In genomic region chr3:111676177-111677021, GRCh38 we compare ENCODE assay signal across 8 cellular contexts.
DNase-seq lines count a peak whose midpoint lies in the region; ATAC-seq and TF ChIP-seq lines count a peak whose summit lies in the region.

No MANE protein-coding gene starts in this region.

- peak overlapping the region in 7 of 11 experiments; percentile 22 to 83 (median 79); a peak in 12 of 22 replicates for H3K9ac ChIP-seq in BLaER1 treated with 17β-estradiol and CSF1 and Interleukin-3, amounts not matched to agents 10 nM and 100 nM

- H3K27me3 Mint-ChIP-seq in T-helper 1 cell treated with Interleukin-12 subunit alpha and Interleukin-12 subunit beta and Interleukin-4 antibody, amounts not matched to agents 30 μg/mL and 1 μg/mL, for 36 hours (ENCODE audit: low read depth), result no peaks in the 10 kb centered on the region

- no peak for TF ChIP-seq POLR2A in erythroblast (IDR thresholded peaks at IDR 0.05; ENCODE audit: low read length)

- POLR2A ChIA-PET in HEK293 (lab: Yijun Ruan, JAX), result interaction anchor here (1.1 kb wide), 1 partner anchor 19 kb away, joined by 3 read pairs; no protein-coding TSS in a partner anchor

- H3K27ac Mint-ChIP-seq in T-helper 1 cell treated with Interleukin-12 subunit alpha and Interleukin-12 subunit beta and Interleukin-4 antibody, amounts not matched to agents 30 μg/mL and 1 μg/mL, for 36 hours, result peak overlapping the region; percentile 99

- H3K9me3 ChIP-seq in BLaER1 treated with 17β-estradiol and CSF1 and Interleukin-3, amounts not matched to agents 10 nM and 100 nM (replicated peaks in 1 of 11), result no peaks in the 10 kb centered on the region
- no peaks in the 10 kb centered on the region for H3K9me3 ChIP-seq in HEK293 (ENCODE audit: control insufficient read depth, insufficient read depth, low read depth, low read length)

- peaks cover 64% of the 10 kb centered on the region for H3K4me1 Mint-ChIP-seq in T-helper 1 cell treated with Interleukin-12 subunit alpha and Interleukin-12 subunit beta and Interleukin-4 antibody, amounts not matched to agents 30 μg/mL and 1 μg/mL, for 36 hours (ENCODE audit: low read depth)

- peak overlapping the region; percentile 92 to 98 (median 95) for H3K4me2 ChIP-seq in BLaER1 treated with 17β-estradiol and CSF1 and Interleukin-3, amounts not matched to agents 10 nM and 100 nM

- peaks cover 18% of the 10 kb centered on the region for H3K36me3 Mint-ChIP-seq in T-helper 1 cell treated with Interleukin-12 subunit alpha and Interleukin-12 subunit beta and Interleukin-4 antibody, amounts not matched to agents 30 μg/mL and 1 μg/mL, for 36 hours (ENCODE audit: low read depth)

- H4K20me1 ChIP-seq in BLaER1 treated with 17β-estradiol and CSF1 and Interleukin-3, amounts not matched to agents 10 nM and 100 nM, result no peaks in the 10 kb centered on the region

- peaks cover 32 to 38% (median 36%) of the 10 kb centered on the region in 10 experiments for H3K4me1 ChIP-seq in BLaER1 treated with 17β-estradiol and CSF1 and Interleukin-3, amounts not matched to agents 10 nM and 100 nM
- H3K4me1 ChIP-seq in HEK293 (ENCODE audit: control insufficient read depth, insufficient read depth, low read length), result peaks cover 10% of the 10 kb centered on the region

- no peaks in the 10 kb centered on the region for H3K9me3 Mint-ChIP-seq in T-helper 1 cell treated with Interleukin-12 subunit alpha and Interleukin-12 subunit beta and Interleukin-4 antibody, amounts not matched to agents 30 μg/mL and 1 μg/mL, for 36 hours

- peak overlapping the region; percentile 94 for H3K4me3 Mint-ChIP-seq in T-helper 1 cell treated with Interleukin-12 subunit alpha and Interleukin-12 subunit beta and Interleukin-4 antibody, amounts not matched to agents 30 μg/mL and 1 μg/mL, for 36 hours

- CTCF ChIA-PET in HEK293 (lab: Yijun Ruan, JAX), result interaction anchor here (0.9 to 1.6 kb wide), 3 partner anchors 12 to 40 kb away, joined by 3 to 8 read pairs (median 3); no protein-coding TSS in a partner anchor

- H3K4me3 ChIP-seq in BLaER1 treated with 17β-estradiol and CSF1 and Interleukin-3, amounts not matched to agents 10 nM and 100 nM, result peak overlapping the region in 8 of 10 experiments; percentile 66 to 83 (median 74); a peak in 15 of 20 replicates
- peak overlapping the region; percentile 59 for H3K4me3 ChIP-seq in HEK293 (ENCODE audit: low read depth, low read length)

- H3K27ac ChIP-seq in BLaER1 treated with 17β-estradiol and CSF1 and Interleukin-3, amounts not matched to agents 10 nM and 100 nM, result peak overlapping the region in 8 of 11 experiments; percentile 7 to 59 (median 32); a peak in 13 of 22 replicates
- peak overlapping the region; percentile 20 for H3K27ac ChIP-seq in HEK293 (ENCODE audit: extremely low read depth, low read depth, low read length)

- no peak for TF ChIP-seq CTCF in HEK293 (tag by site-specific recombination; IDR thresholded peaks at IDR 0.05)

- ATAC-seq in HG03354 (IDR thresholded peaks at IDR 0.05; ENCODE audit: poor library complexity, severe bottlenecking, unreplicated experiment) (no peak), GM21526 (IDR thresholded peaks at IDR 0.05; ENCODE audit: low FRiP score, unreplicated experiment) (no peak)

- peak; percentile 94 for DNase-seq in kidney tubule cell (ENCODE audit: low spot score)
- DNase-seq in AG08396 (ENCODE audit: low spot score), result no peak
- no peak for DNase-seq in erythroblast (lab: John Stamatoyannopoulos, UW)

- H3K27me3 ChIP-seq in BLaER1 treated with 17β-estradiol and CSF1 and Interleukin-3, amounts not matched to agents 10 nM and 100 nM, result no peaks in the 10 kb centered on the region

- H3K36me3 ChIP-seq in BLaER1 treated with 17β-estradiol and CSF1 and Interleukin-3, amounts not matched to agents 10 nM and 100 nM, result no peaks in the 10 kb centered on the region
- no peaks in the 10 kb centered on the region for H3K36me3 ChIP-seq in HEK293 (ENCODE audit: control insufficient read depth in 2 of 2, insufficient read depth in 1 of 2, low read length in 2 of 2)

TF ChIP-seq in HEK293, 187 proteins besides CTCF, POLR2A, EP300 and RAD21 (continues in another document):
- TF ChIP-seq ZNF23 (tag by site-specific recombination; IDR thresholded peaks at IDR 0.05; ENCODE audit: borderline replicate concordance) (no peak), ZNF18 (tag by site-specific recombination; IDR thresholded peaks at IDR 0.05) (no peak), SP7 (tag by site-specific recombination; IDR thresholded peaks at IDR 0.05) (peak; percentile 34; the same call in 1 of the 2 replicates), ZBTB48 (tag by site-specific recombination; IDR thresholded peaks at IDR 0.05) (no peak), ZBTB1 (tag by site-specific recombination; IDR thresholded peaks at IDR 0.05) (no peak), ZNF677 (tag by site-specific recombination; IDR thresholded peaks at IDR 0.05) (no peak), ZSCAN23 (tag by site-specific recombination; IDR thresholded peaks at IDR 0.05) (no peak), TSHZ1 (tag by site-specific recombination; IDR thresholded peaks at IDR 0.05; ENCODE audit: borderline replicate concordance) (no peak), ZNF26 (tag by site-specific recombination; IDR thresholded peaks at IDR 0.05) (no peak), ZNF423 (tag by site-specific recombination; IDR thresholded peaks at IDR 0.05) (no peak), ELK4 (IDR thresholded peaks at IDR 0.05; ENCODE audit: borderline replicate concordance, low read depth, low read length) (no peak), BCL6B (tag by site-specific recombination; IDR thresholded peaks at IDR 0.05) (peak; percentile 96)
